8 cellular contexts compared by ENCODE assay signal in genomic region chr11:35145249-35145648, GRCh38. TPM values are rescaled to one million over a fixed set of nuclear protein-coding genes. Genes with fewer than 3 reads are reported as not detected.
DNase-seq lines count a peak whose midpoint lies in the region; ATAC-seq and TF ChIP-seq lines count a peak whose summit lies in the region.

No MANE protein-coding gene starts in this region.

- peaks cover 54% of the 10 kb centered on the region for H3K36me3 ChIP-seq in PC-3 (ENCODE audit: low read depth, low read length)
- H3K36me3 ChIP-seq in fibroblast of lung (ENCODE audit: control insufficient read depth, insufficient read depth, low read length) = peaks cover 19% of the 10 kb centered on the region

- H3K4me3 ChIP-seq in PC-3 (ENCODE audit: low read length) (peak overlapping the region; percentile 99), fibroblast of lung (replicated peaks in 1 of 4; ENCODE audit: control extremely low read depth in 1 of 4, insufficient read depth in 1 of 4, low read depth in 3 of 4, low read length in 4 of 4) (peak overlapping the region in 3 of 4 experiments; percentile 0 to 99 (median 18))

- CTCF ChIA-PET in PC-3 (lab: Charles Lee) = no interaction called here

- no peak overlapping the region for H2AFZ ChIP-seq in PC-3 (ENCODE audit: low read length)
- no peak overlapping the region for H2AFZ ChIP-seq in fibroblast of lung (ENCODE audit: low read length)

- H3K79me2 ChIP-seq in PC-3 (ENCODE audit: low read length) = peaks cover 100% of the 10 kb centered on the region
- H3K79me2 ChIP-seq in fibroblast of lung (ENCODE audit: control insufficient read depth, insufficient read depth, low read length) = peaks cover 98% of the 10 kb centered on the region

- H4K20me1 ChIP-seq in PC-3 (ENCODE audit: low read length) = peaks cover 94% of the 10 kb centered on the region
- H4K20me1 ChIP-seq in fibroblast of lung (ENCODE audit: control insufficient read depth, extremely low read depth, insufficient read depth, low read length) = no peaks in the 10 kb centered on the region

- peak; percentile 45 for ATAC-seq in HG02623 (IDR thresholded peaks at IDR 0.05; ENCODE audit: unreplicated experiment)
- ATAC-seq in PC-3 = peak; percentile 51

- H3K9ac ChIP-seq in PC-3 (ENCODE audit: low read length) (no peak overlapping the region; the same call in 1 of the 2 replicates), fibroblast of lung (ENCODE audit: insufficient read depth, low read length) (no peak overlapping the region)

- TF ChIP-seq CTCF in PC-3 (conservative IDR thresholded peaks at IDR 0.05; ENCODE audit: low read depth, low read length) = no peak
- no peak for TF ChIP-seq CTCF in fibroblast of lung (conservative IDR thresholded peaks at IDR 0.05 in 1 of 2, IDR thresholded peaks at IDR 0.05 in 1 of 2; ENCODE audit: low read depth in 1 of 2, low read length in 2 of 2)

- no peaks in the 10 kb centered on the region for H3K9me2 ChIP-seq in PC-3 (replicated peaks; ENCODE audit: low read length)

- H3K9me3 ChIP-seq in PC-3 (ENCODE audit: low read length) (no peaks in the 10 kb centered on the region), fibroblast of lung (ENCODE audit: control insufficient read depth, insufficient read depth, low read depth, low read length) (no peaks in the 10 kb centered on the region)

- H3K4me2 ChIP-seq in PC-3 (ENCODE audit: low read length) (peak overlapping the region; percentile 89), fibroblast of lung (ENCODE audit: extremely low read depth, insufficient read depth, low read length) (peak overlapping the region; percentile 53)

- BruUV-seq in PC-3 (replicated peaks; lab: Mats Ljungman, UMichigan) = no TSS peak

- DNase-seq in activated gamma-delta T cell treated with Interleukin-2 at 50 U/mL for 16 hours (peak; percentile 41), activated gamma-delta T cell (lab: John Stamatoyannopoulos, UW) (no peak), PC-3 (peak; percentile 81), fibroblast of lung (ENCODE audit: low read depth in 2 of 2) (peak in 1 of 2 donors; percentile 73), substantia nigra (lab: John Stamatoyannopoulos, UW) (no peak), midbrain (lab: John Stamatoyannopoulos, UW) (no peak), NCI-H1694 (lab: John Stamatoyannopoulos, UW) (no peak)

- POLR2A ChIA-PET in PC-3 (lab: Charles Lee; ENCODE audit: unreplicated experiment) = interaction anchor here (1.0 kb wide), 1 partner anchor 115 kb away, joined by 3 read pairs; no protein-coding TSS in a partner anchor

- intact Hi-C loops in PC-3 (cut with micrococcal nuclease) = no loop called here

- H3K27me3 ChIP-seq in PC-3 (ENCODE audit: low read length) = no peaks in the 10 kb centered on the region
- H3K27me3 ChIP-seq in fibroblast of lung (ENCODE audit: control insufficient read depth, insufficient read depth, low read length) = no peaks in the 10 kb centered on the region

- H3K4me1 ChIP-seq in PC-3 (ENCODE audit: insufficient read depth, low read length) (peaks cover 57% of the 10 kb centered on the region), fibroblast of lung (ENCODE audit: control insufficient read depth, extremely low read depth, insufficient read depth, low read length) (peaks cover 36% of the 10 kb centered on the region)

- H3F3A ChIP-seq in PC-3 (ENCODE audit: low read length, unreplicated experiment) = no peaks in the 10 kb centered on the region

- peak overlapping the region; percentile 82 for H3K27ac ChIP-seq in PC-3 (ENCODE audit: low read length)
- H3K27ac ChIP-seq in fibroblast of lung (ENCODE audit: insufficient read depth, low read length) = peak overlapping the region; percentile 91
- H3K27ac ChIP-seq in substantia nigra (ENCODE audit: low read depth, low read length, poor library complexity, severe bottlenecking) = no peak overlapping the region

RNA-seq across cellular contexts. Expression of gene CD44, which starts 6.3 kb away (rescaled TPM):
- total RNA-seq in PC-3 (2014; rRNA removed) (181 and 241 TPM in 2 replicates), fibroblast of lung (446 and 660 TPM in 2 replicates)
- polyA plus RNA-seq in fibroblast of lung = 980 and 2,078 TPM in 2 replicates
- polyA plus RNA-seq in fibroblast of lung (2012) = 599 and 1,130 TPM in 2 replicates
- polyA minus RNA-seq in fibroblast of lung (ENCODE audit: low replicate concordance) = 898 and 1,775 TPM in 2 replicates

Comparison
In these comparisons a context has a peak if more than half of its experiments do, and no peak if none do; other contexts are left out.
1. DNase-seq: peak in activated gamma-delta T cell treated with Interleukin-2 at 50 U/mL for 16 hours (single experiment) and PC-3 (single experiment); none in activated gamma-delta T cell (single experiment), substantia nigra (0 of 49), midbrain (single experiment) and NCI-H1694 (single experiment).